1 cellular context compared by ENCODE assay signal in the genomic region with DNA sequence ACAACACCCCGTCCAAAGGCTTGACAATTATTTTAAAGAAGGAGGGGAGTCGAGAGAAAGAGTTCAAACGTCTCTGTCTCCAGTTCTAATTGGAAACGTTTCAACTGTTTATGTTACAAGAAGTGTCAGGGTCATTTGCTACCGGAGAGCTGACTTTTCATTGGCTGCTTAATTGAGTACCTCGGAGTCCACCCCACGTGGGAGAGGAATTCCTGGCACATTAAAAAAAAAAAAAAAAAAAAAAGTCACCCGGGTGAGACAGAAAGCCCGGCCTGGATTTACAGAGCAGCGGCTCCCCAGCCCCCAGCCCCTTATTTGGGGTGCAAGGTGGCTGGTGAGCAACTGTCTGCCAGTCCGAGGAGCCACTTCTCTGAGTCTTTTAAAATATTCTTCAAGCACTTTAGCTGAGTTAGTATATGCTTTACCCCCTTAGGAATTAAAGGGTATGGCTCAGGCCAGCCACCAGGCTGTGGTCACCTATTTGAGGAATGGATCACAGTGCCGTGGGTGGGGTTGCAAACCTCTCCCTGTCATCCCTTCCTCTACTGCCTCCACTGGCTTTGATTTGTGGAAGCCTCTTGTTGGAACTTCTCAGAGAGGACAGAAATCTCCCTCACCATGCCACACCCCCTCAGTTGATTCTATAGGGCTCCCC.
A peak's percentile ranks its signal among the peaks of the same experiment; 100 is the strongest.
TF ChIP-seq lines count a peak whose summit lies in the region.

No MANE protein-coding gene starts in this region.

TF ChIP-seq in K562, 482 proteins besides CTCF, POLR2A, EP300 and RAD21 (continued from another document and continues in another):
- TF ChIP-seq, protein P1, sequence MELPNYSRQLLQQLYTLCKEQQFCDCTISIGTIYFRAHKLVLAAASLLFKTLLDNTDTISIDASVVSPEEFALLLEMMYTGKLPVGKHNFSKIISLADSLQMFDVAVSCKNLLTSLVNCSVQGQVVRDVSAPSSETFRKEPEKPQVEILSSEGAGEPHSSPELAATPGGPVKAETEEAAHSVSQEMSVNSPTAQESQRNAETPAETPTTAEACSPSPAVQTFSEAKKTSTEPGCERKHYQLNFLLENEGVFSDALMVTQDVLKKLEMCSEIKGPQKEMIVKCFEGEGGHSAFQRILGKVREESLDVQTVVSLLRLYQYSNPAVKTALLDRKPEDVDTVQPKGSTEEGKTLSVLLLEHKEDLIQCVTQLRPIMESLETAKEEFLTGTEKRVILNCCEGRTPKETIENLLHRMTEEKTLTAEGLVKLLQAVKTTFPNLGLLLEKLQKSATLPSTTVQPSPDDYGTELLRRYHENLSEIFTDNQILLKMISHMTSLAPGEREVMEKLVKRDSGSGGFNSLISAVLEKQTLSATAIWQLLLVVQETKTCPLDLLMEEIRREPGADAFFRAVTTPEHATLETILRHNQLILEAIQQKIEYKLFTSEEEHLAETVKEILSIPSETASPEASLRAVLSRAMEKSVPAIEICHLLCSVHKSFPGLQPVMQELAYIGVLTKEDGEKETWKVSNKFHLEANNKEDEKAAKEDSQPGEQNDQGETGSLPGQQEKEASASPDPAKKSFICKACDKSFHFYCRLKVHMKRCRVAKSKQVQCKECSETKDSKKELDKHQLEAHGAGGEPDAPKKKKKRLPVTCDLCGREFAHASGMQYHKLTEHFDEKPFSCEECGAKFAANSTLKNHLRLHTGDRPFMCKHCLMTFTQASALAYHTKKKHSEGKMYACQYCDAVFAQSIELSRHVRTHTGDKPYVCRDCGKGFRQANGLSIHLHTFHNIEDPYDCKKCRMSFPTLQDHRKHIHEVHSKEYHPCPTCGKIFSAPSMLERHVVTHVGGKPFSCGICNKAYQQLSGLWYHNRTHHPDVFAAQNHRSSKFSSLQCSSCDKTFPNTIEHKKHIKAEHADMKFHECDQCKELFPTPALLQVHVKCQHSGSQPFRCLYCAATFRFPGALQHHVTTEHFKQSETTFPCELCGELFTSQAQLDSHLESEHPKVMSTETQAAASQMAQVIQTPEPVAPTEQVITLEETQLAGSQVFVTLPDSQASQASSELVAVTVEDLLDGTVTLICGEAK (IDR thresholded peaks at IDR 0.05): no peak
- TF ChIP-seq, protein P1 (CRISPR knock-in tag; IDR thresholded peaks at IDR 0.05): no peak
- 0 out of 2 replicates have a peak, but pooled peaks have one; percentile 7 for TF ChIP-seq CREM (IDR thresholded peaks at IDR 0.05; ENCODE audit: low read depth)
- TF ChIP-seq ZSCAN29 (IDR thresholded peaks at IDR 0.05): no peak
- TF ChIP-seq RBM22 (IDR thresholded peaks at IDR 0.05; ENCODE audit: low read depth, low read length, poor library complexity, severe bottlenecking): no peak
- TF ChIP-seq PHF21A (IDR thresholded peaks at IDR 0.05; ENCODE audit: borderline replicate concordance, low read depth): peak; percentile 58; the same call in 1 of the 2 replicates
- 0 out of 4 replicates have a peak, but pooled peaks of 1 of the 2 experiments have one; percentile 43 for TF ChIP-seq MAZ (CRISPR knock-in tag; conservative IDR thresholded peaks at IDR 0.05 in 1 of 2, IDR thresholded peaks at IDR 0.05 in 1 of 2)
- peak; percentile 96 for TF ChIP-seq NEUROD1 (IDR thresholded peaks at IDR 0.05; ENCODE audit: borderline replicate concordance, low read depth, low read length, partially characterized antibody)
- peak; percentile 67; the same call in 1 of the 2 replicates for TF ChIP-seq ZBTB7A (IDR thresholded peaks at IDR 0.05; ENCODE audit: borderline replicate concordance, control insufficient read depth, low read depth, low read length)
- peak; percentile 42 for TF ChIP-seq TBP (optimal IDR thresholded peaks at IDR 0.05; ENCODE audit: low read depth, low read length)
- TF ChIP-seq ZNF324 (CRISPR knock-in tag; IDR thresholded peaks at IDR 0.05): no peak
- no peak for TF ChIP-seq SOX6 (IDR thresholded peaks at IDR 0.05)
- TF ChIP-seq ZSCAN32 (CRISPR knock-in tag; IDR thresholded peaks at IDR 0.05): no peak
- TF ChIP-seq, protein P2, sequence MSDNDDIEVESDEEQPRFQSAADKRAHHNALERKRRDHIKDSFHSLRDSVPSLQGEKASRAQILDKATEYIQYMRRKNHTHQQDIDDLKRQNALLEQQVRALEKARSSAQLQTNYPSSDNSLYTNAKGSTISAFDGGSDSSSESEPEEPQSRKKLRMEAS (CRISPR knock-in tag; IDR thresholded peaks at IDR 0.05): no peak
- no peak for TF ChIP-seq SIX5 (IDR thresholded peaks at IDR 0.05; ENCODE audit: borderline replicate concordance in 1 of 2, insufficient read depth in 1 of 2, low read depth in 1 of 2, low read length in 2 of 2)
- TF ChIP-seq, protein P3, sequence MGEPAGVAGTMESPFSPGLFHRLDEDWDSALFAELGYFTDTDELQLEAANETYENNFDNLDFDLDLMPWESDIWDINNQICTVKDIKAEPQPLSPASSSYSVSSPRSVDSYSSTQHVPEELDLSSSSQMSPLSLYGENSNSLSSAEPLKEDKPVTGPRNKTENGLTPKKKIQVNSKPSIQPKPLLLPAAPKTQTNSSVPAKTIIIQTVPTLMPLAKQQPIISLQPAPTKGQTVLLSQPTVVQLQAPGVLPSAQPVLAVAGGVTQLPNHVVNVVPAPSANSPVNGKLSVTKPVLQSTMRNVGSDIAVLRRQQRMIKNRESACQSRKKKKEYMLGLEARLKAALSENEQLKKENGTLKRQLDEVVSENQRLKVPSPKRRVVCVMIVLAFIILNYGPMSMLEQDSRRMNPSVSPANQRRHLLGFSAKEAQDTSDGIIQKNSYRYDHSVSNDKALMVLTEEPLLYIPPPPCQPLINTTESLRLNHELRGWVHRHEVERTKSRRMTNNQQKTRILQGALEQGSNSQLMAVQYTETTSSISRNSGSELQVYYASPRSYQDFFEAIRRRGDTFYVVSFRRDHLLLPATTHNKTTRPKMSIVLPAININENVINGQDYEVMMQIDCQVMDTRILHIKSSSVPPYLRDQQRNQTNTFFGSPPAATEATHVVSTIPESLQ (CRISPR knock-in tag; IDR thresholded peaks at IDR 0.05): no peak
- no peak for TF ChIP-seq CBFA2T3 (IDR thresholded peaks at IDR 0.05)
- TF ChIP-seq NR2C1 (IDR thresholded peaks at IDR 0.05): no peak
- 0 out of 2 replicates have a peak, but pooled peaks have one; percentile 9 for TF ChIP-seq NR2C1 (tag; IDR thresholded peaks at IDR 0.05)
- no peak for TF ChIP-seq BCOR (IDR thresholded peaks at IDR 0.05)
- TF ChIP-seq, protein P4, sequence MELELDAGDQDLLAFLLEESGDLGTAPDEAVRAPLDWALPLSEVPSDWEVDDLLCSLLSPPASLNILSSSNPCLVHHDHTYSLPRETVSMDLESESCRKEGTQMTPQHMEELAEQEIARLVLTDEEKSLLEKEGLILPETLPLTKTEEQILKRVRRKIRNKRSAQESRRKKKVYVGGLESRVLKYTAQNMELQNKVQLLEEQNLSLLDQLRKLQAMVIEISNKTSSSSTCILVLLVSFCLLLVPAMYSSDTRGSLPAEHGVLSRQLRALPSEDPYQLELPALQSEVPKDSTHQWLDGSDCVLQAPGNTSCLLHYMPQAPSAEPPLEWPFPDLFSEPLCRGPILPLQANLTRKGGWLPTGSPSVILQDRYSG (tag; conservative IDR thresholded peaks at IDR 0.05; ENCODE audit: low read depth): no peak
- TF ChIP-seq, protein P5, sequence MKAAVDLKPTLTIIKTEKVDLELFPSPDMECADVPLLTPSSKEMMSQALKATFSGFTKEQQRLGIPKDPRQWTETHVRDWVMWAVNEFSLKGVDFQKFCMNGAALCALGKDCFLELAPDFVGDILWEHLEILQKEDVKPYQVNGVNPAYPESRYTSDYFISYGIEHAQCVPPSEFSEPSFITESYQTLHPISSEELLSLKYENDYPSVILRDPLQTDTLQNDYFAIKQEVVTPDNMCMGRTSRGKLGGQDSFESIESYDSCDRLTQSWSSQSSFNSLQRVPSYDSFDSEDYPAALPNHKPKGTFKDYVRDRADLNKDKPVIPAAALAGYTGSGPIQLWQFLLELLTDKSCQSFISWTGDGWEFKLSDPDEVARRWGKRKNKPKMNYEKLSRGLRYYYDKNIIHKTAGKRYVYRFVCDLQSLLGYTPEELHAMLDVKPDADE (conservative IDR thresholded peaks at IDR 0.05; ENCODE audit: control insufficient read depth, low read depth, low read length): no peak
- TF ChIP-seq, protein P6, sequence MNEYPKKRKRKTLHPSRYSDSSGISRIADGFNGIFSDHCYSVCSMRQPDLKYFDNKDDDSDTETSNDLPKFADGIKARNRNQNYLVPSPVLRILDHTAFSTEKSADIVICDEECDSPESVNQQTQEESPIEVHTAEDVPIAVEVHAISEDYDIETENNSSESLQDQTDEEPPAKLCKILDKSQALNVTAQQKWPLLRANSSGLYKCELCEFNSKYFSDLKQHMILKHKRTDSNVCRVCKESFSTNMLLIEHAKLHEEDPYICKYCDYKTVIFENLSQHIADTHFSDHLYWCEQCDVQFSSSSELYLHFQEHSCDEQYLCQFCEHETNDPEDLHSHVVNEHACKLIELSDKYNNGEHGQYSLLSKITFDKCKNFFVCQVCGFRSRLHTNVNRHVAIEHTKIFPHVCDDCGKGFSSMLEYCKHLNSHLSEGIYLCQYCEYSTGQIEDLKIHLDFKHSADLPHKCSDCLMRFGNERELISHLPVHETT (CRISPR knock-in tag; conservative IDR thresholded peaks at IDR 0.05 in 1 of 2, IDR thresholded peaks at IDR 0.05 in 1 of 2): no peak
- no peak for TF ChIP-seq ZKSCAN3 (CRISPR knock-in tag; IDR thresholded peaks at IDR 0.05)
- TF ChIP-seq, protein P7, sequence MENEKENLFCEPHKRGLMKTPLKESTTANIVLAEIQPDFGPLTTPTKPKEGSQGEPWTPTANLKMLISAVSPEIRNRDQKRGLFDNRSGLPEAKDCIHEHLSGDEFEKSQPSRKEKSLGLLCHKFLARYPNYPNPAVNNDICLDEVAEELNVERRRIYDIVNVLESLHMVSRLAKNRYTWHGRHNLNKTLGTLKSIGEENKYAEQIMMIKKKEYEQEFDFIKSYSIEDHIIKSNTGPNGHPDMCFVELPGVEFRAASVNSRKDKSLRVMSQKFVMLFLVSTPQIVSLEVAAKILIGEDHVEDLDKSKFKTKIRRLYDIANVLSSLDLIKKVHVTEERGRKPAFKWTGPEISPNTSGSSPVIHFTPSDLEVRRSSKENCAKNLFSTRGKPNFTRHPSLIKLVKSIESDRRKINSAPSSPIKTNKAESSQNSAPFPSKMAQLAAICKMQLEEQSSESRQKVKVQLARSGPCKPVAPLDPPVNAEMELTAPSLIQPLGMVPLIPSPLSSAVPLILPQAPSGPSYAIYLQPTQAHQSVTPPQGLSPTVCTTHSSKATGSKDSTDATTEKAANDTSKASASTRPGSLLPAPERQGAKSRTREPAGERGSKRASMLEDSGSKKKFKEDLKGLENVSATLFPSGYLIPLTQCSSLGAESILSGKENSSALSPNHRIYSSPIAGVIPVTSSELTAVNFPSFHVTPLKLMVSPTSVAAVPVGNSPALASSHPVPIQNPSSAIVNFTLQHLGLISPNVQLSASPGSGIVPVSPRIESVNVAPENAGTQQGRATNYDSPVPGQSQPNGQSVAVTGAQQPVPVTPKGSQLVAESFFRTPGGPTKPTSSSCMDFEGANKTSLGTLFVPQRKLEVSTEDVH (IDR thresholded peaks at IDR 0.05; ENCODE audit: low read depth, partially characterized antibody): no peak
- TF ChIP-seq, protein P8, sequence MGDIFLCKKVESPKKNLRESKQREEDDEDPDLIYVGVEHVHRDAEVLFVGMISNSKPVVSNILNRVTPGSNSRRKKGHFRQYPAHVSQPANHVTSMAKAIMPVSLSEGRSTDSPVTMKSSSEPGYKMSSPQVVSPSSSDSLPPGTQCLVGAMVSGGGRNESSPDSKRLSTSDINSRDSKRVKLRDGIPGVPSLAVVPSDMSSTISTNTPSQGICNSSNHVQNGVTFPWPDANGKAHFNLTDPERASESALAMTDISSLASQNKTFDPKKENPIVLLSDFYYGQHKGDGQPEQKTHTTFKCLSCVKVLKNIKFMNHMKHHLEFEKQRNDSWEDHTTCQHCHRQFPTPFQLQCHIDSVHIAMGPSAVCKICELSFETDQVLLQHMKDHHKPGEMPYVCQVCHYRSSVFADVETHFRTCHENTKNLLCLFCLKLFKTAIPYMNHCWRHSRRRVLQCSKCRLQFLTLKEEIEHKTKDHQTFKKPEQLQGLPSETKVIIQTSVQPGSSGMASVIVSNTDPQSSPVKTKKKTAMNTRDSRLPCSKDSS (IDR thresholded peaks at IDR 0.05; ENCODE audit: low read depth, partially characterized antibody): no peak
- TF ChIP-seq NR4A1 (CRISPR knock-in tag; IDR thresholded peaks at IDR 0.05): no peak
- 0 out of 2 replicates have a peak, but pooled peaks have one; percentile 18 for TF ChIP-seq NR4A1 (tag; IDR thresholded peaks at IDR 0.05)
- no peak for TF ChIP-seq ILF3 (IDR thresholded peaks at IDR 0.05; ENCODE audit: borderline replicate concordance)
- TF ChIP-seq CHD4 (IDR thresholded peaks at IDR 0.05; ENCODE audit: insufficient read depth, insufficient replicate concordance, low read depth, low read length, poor library complexity, severe bottlenecking): no peak
- no peak for TF ChIP-seq SRSF7 (optimal IDR thresholded peaks at IDR 0.05; ENCODE audit: low read depth, low read length)
- TF ChIP-seq PURB (CRISPR knock-in tag; IDR thresholded peaks at IDR 0.05; ENCODE audit: low read depth): no peak
- TF ChIP-seq CXXC5 (CRISPR knock-in tag; IDR thresholded peaks at IDR 0.05): peak; percentile 33; the same call in 1 of the 2 replicates
- TF ChIP-seq HIVEP1 (CRISPR knock-in tag; IDR thresholded peaks at IDR 0.05): no peak
- TF ChIP-seq ZNF140 (CRISPR knock-in tag; IDR thresholded peaks at IDR 0.05): no peak
